32 cellular contexts compared by ENCODE assay signal in the genomic region with DNA sequence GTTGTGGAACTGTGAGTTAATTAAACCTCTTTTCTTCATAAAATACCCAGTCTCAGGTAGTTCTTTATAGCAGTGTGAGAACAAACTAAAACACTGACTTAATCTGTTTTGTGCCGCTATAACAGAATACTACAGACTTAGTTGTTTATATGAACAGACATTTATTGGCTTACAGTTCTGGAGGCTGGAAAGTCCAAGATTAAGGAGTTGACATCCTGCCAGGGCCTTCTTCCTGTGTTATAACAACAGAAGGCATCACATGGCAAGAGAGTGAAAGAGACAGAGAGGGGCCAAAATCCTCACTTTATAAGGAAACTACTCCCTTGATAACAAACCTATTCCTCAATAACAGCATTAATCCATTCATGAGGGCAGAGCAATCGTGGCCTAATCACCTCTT. TPM values are rescaled to one million over a fixed set of nuclear protein-coding genes. Genes with fewer than 3 reads are reported as not detected.
A peak's percentile ranks its signal among the peaks of the same experiment; 100 is the strongest.
DNase-seq lines count a peak whose midpoint lies in the region; TF ChIP-seq lines count a peak whose summit lies in the region.
"Had no signal": no experiment of that assay in that cellular context is flagged by ENCODE, and none has a peak within 500 bp of the region (broad histone marks: within the 10 kb centered on the region; RNA-seq: fewer than 3 reads in every experiment).

No MANE protein-coding gene starts in this region.

- no peak for TF ChIP-seq RAD21 in SK-N-SH (IDR thresholded peaks at IDR 0.05; ENCODE audit: low read length)

- H3K9me3 ChIP-seq in SK-N-SH (no peaks in the 10 kb centered on the region; the same call in 1 of the 2 replicates), muscle layer of colon (ENCODE audit: low read length) (no peaks in the 10 kb centered on the region)
- H3K9me3 ChIP-seq: ascending aorta, HAP-1, uterus had no signal

- POLR2A ChIA-PET in SK-N-SH (lab: Yijun Ruan, JAX), result no interaction called here

- no peak for TF ChIP-seq EP300 in SK-N-SH (IDR thresholded peaks at IDR 0.05; ENCODE audit: borderline replicate concordance in 1 of 2, low read depth in 1 of 2, low read length in 1 of 2)

- no peaks in the 10 kb centered on the region for H3K79me2 ChIP-seq in SK-N-SH (ENCODE audit: insufficient read depth)

- H3K9ac ChIP-seq in SK-N-SH (no peak overlapping the region), muscle layer of colon (ENCODE audit: low read length) (no peak overlapping the region)
- H3K9ac ChIP-seq: BLaER1 treated with 17β-estradiol and CSF1 and Interleukin-3, amounts not matched to agents 10 nM and 100 nM had no signal

- 35% methylated on average over 2 of the region's 2 CpGs for WGBS in SK-N-SH (ENCODE audit: low lambda C conversion rate)

- H3F3A ChIP-seq in SK-N-SH (replicated peaks; ENCODE audit: insufficient read depth), result peaks cover 10% of the 10 kb centered on the region

- no peaks in the 10 kb centered on the region for H3K36me3 Mint-ChIP-seq in activated naive CD4-positive, alpha-beta T cell treated with anti-CD3 and anti-CD28 coated beads, Interleukin-2, amount 10 ng/mL, durations not matched to agents 7 days and 5 days
- H3K36me3 Mint-ChIP-seq: activated CD8-positive, alpha-beta memory T cell treated with anti-CD3 and anti-CD28 coated beads, Interleukin-2, amount 10 ng/mL, durations not matched to agents 7 days and 5 days; activated naive CD8-positive, alpha-beta T cell; stimulated activated memory B cell treated with anti-CD40 and anti-IgM and Interleukin-4, amounts not matched to agents 10 μg/mL and 1 μg/mL and 100 μg/mL, for 72 hours had no signal

- H3K27me3 Mint-ChIP-seq in activated naive CD4-positive, alpha-beta T cell treated with anti-CD3 and anti-CD28 coated beads, Interleukin-2, amount 10 ng/mL, durations not matched to agents 7 days and 5 days, result no peaks in the 10 kb centered on the region
- H3K27me3 Mint-ChIP-seq: activated CD4-positive, alpha-beta T cell treated with anti-CD3 and anti-CD28 coated beads, Interleukin-2, amount 10 ng/mL, durations not matched to agents 24 days and 14 days; activated CD8-positive, alpha-beta memory T cell treated with anti-CD3 and anti-CD28 coated beads, Interleukin-2, amount 10 ng/mL, durations not matched to agents 7 days and 5 days; activated T-helper 17 cell treated with anti-CD3 and anti-CD28 coated beads, Interleukin-2, amount 50 U/mL, for 72 hours; stimulated activated memory B cell treated with anti-CD40 and anti-IgM and Interleukin-4, amounts not matched to agents 10 μg/mL and 1 μg/mL and 100 μg/mL, for 72 hours had no signal

- no peak overlapping the region for H3K4me3 Mint-ChIP-seq in activated naive CD4-positive, alpha-beta T cell treated with anti-CD3 and anti-CD28 coated beads, Interleukin-2, amount 10 ng/mL, durations not matched to agents 7 days and 5 days
- H3K4me3 Mint-ChIP-seq: activated CD4-positive, alpha-beta T cell treated with anti-CD3 and anti-CD28 coated beads, Interleukin-2, amount 10 ng/mL, durations not matched to agents 24 days and 14 days; activated CD8-positive, alpha-beta memory T cell treated with anti-CD3 and anti-CD28 coated beads, Interleukin-2, amount 10 ng/mL, durations not matched to agents 7 days and 5 days; activated naive CD8-positive, alpha-beta T cell; activated T-helper 17 cell treated with anti-CD3 and anti-CD28 coated beads, Interleukin-2, amount 50 U/mL, for 72 hours; natural killer cell; stimulated activated memory B cell treated with anti-CD40 and anti-IgM and Interleukin-4, amounts not matched to agents 10 μg/mL and 1 μg/mL and 100 μg/mL, for 72 hours had no signal

- H3K36me3 ChIP-seq in SK-N-SH (replicated peaks in 1 of 2; ENCODE audit: control insufficient read depth in 1 of 2, insufficient read depth in 2 of 2, low read length in 1 of 2) (no peaks in the 10 kb centered on the region), muscle layer of colon (ENCODE audit: insufficient read depth, low read length) (no peaks in the 10 kb centered on the region)
- H3K36me3 ChIP-seq: ascending aorta; BLaER1 treated with 17β-estradiol and CSF1 and Interleukin-3, amounts not matched to agents 10 nM and 100 nM; HAP-1; spleen; uterus; WERI-Rb-1 had no signal

- CTCF ChIA-PET in SK-N-SH (lab: Yijun Ruan, JAX), result no interaction called here
- CTCF ChIA-PET in activated naive CD4-positive, alpha-beta T cell treated with anti-CD3 and anti-CD28 coated beads, Interleukin-2, amount 10 ng/mL, durations not matched to agents 7 days and 5 days (lab: Charles Lee), result no interaction called here

- no peak overlapping the region for H3K4me3 ChIP-seq in SK-N-SH (ENCODE audit: low read depth in 2 of 2, low read length in 1 of 2)
- no peak overlapping the region for H3K4me3 ChIP-seq in fibroblast of mammary gland (ENCODE audit: control insufficient read depth, low read depth, low read length)
- H3K4me3 ChIP-seq in muscle layer of colon (ENCODE audit: low read depth in 1 of 2, low read length in 2 of 2), result peak overlapping the region in 1 of 2 donors; percentile 7
- H3K4me3 ChIP-seq: ascending aorta; BLaER1 treated with 17β-estradiol and CSF1 and Interleukin-3, amounts not matched to agents 10 nM and 100 nM; HAP-1; spleen; uterus had no signal

- H3K27ac ChIP-seq in SK-N-SH (ENCODE audit: low read depth in 2 of 2, low read length in 1 of 2) (peak overlapping the region; percentile 73 to 76; a peak in 2 of 4 replicates), muscle layer of colon (ENCODE audit: low read depth, low read length) (peak overlapping the region; percentile 49)
- H3K27ac ChIP-seq: ascending aorta; BLaER1 treated with 17β-estradiol and CSF1 and Interleukin-3, amounts not matched to agents 10 nM and 100 nM; spleen; WERI-Rb-1 had no signal

- H3K4me1 Mint-ChIP-seq in activated naive CD4-positive, alpha-beta T cell treated with anti-CD3 and anti-CD28 coated beads, Interleukin-2, amount 10 ng/mL, durations not matched to agents 7 days and 5 days, result no peaks in the 10 kb centered on the region
- H3K4me1 Mint-ChIP-seq: activated CD4-positive, alpha-beta T cell treated with anti-CD3 and anti-CD28 coated beads, Interleukin-2, amount 10 ng/mL, durations not matched to agents 24 days and 14 days; activated CD8-positive, alpha-beta memory T cell treated with anti-CD3 and anti-CD28 coated beads, Interleukin-2, amount 10 ng/mL, durations not matched to agents 7 days and 5 days; activated T-helper 17 cell treated with anti-CD3 and anti-CD28 coated beads, Interleukin-2, amount 50 U/mL, for 72 hours; natural killer cell; stimulated activated memory B cell treated with anti-CD40 and anti-IgM and Interleukin-4, amounts not matched to agents 10 μg/mL and 1 μg/mL and 100 μg/mL, for 72 hours had no signal

- DNase-seq in EL (peak; percentile 29), SK-N-SH (no peak), fibroblast of mammary gland (ENCODE audit: low read depth) (peak; percentile 27), ureter (ENCODE audit: low spot score) (no peak), NCI-H510A (lab: John Stamatoyannopoulos, UW) (no peak)
- DNase-seq in stimulated activated CD4-positive, alpha-beta T cell treated with anti-CD3 and anti-CD28 coated beads, Interleukin-4, amount 100 ng/mL, for 1 hour, result no peak
- no peak for DNase-seq in activated naive CD4-positive, alpha-beta T cell treated with anti-CD3 and anti-CD28 coated beads, Interleukin-2, amount 10 ng/mL, durations not matched to agents 7 days and 5 days
- DNase-seq: activated CD4-positive, alpha-beta T cell treated with anti-CD3 and anti-CD28 coated beads, Interleukin-2, amount 10 ng/mL, durations not matched to agents 24 days and 14 days; activated CD8-positive, alpha-beta memory T cell treated with anti-CD3 and anti-CD28 coated beads, Interleukin-2, amount 10 ng/mL, durations not matched to agents 7 days and 5 days; COR-L47; DMS79 treated with DMSO at 0.1 percent for 48 hours; effector memory CD4-positive, alpha-beta T cell; glutamatergic neuron; left cardiac atrium; mesendoderm; natural killer cell; NCI-H1417; NCI-H2081 treated with DMSO at 0.1 percent for 48 hours; retina; spleen; stimulated activated CD4-positive, alpha-beta T cell treated with anti-CD3 and anti-CD28 coated beads, Interleukin-2, amount 100 ng/mL, for 48 hours; WERI-Rb-1 had no signal

- H3K4me1 ChIP-seq in SK-N-SH (ENCODE audit: control insufficient read depth in 1 of 2, insufficient read depth in 2 of 2, low read depth in 1 of 2, low read length in 1 of 2) (peaks cover 0 to 5% of the 10 kb centered on the region in 2 experiments; a peak in 2 of 4 replicates), muscle layer of colon (ENCODE audit: insufficient read depth, low read length) (peaks cover 6% of the 10 kb centered on the region)
- H3K4me1 ChIP-seq: ascending aorta, HAP-1, spleen, uterus had no signal

- H3K27me3 ChIP-seq in SK-N-SH (ENCODE audit: insufficient read depth) (no peaks in the 10 kb centered on the region), muscle layer of colon (ENCODE audit: control insufficient read depth in 1 of 2, insufficient read depth in 2 of 2, low read length in 2 of 2) (no peaks in the 10 kb centered on the region)
- H3K27me3 ChIP-seq: ascending aorta; BLaER1 treated with 17β-estradiol and CSF1 and Interleukin-3, amounts not matched to agents 10 nM and 100 nM; spleen; uterus had no signal

- H3K9me2 ChIP-seq in SK-N-SH, result no peaks in the 10 kb centered on the region

- H3K27ac Mint-ChIP-seq in activated naive CD4-positive, alpha-beta T cell treated with anti-CD3 and anti-CD28 coated beads, Interleukin-2, amount 10 ng/mL, durations not matched to agents 7 days and 5 days, result no peak overlapping the region
- H3K27ac Mint-ChIP-seq: activated CD4-positive, alpha-beta T cell treated with anti-CD3 and anti-CD28 coated beads, Interleukin-2, amount 10 ng/mL, durations not matched to agents 24 days and 14 days; activated CD8-positive, alpha-beta memory T cell treated with anti-CD3 and anti-CD28 coated beads, Interleukin-2, amount 10 ng/mL, durations not matched to agents 7 days and 5 days; activated naive CD8-positive, alpha-beta T cell; activated T-helper 17 cell treated with anti-CD3 and anti-CD28 coated beads, Interleukin-2, amount 50 U/mL, for 72 hours; natural killer cell; stimulated activated memory B cell treated with anti-CD40 and anti-IgM and Interleukin-4, amounts not matched to agents 10 μg/mL and 1 μg/mL and 100 μg/mL, for 72 hours had no signal

- 0 out of 2 replicates have a peak overlapping the region, but pooled peaks have one; percentile 24 for H2AFZ ChIP-seq in SK-N-SH (ENCODE audit: low read depth)

- H3K4me2 ChIP-seq in SK-N-SH, result no peak overlapping the region
- H3K4me2 ChIP-seq: BLaER1 treated with 17β-estradiol and CSF1 and Interleukin-3, amounts not matched to agents 10 nM and 100 nM had no signal

- H3K9me3 Mint-ChIP-seq in activated naive CD4-positive, alpha-beta T cell treated with anti-CD3 and anti-CD28 coated beads, Interleukin-2, amount 10 ng/mL, durations not matched to agents 7 days and 5 days, result peaks cover 4% of the 10 kb centered on the region
- H3K9me3 Mint-ChIP-seq: activated CD4-positive, alpha-beta T cell treated with anti-CD3 and anti-CD28 coated beads, Interleukin-2, amount 10 ng/mL, durations not matched to agents 24 days and 14 days; stimulated activated memory B cell treated with anti-CD40 and anti-IgM and Interleukin-4, amounts not matched to agents 10 μg/mL and 1 μg/mL and 100 μg/mL, for 72 hours had no signal

- TF ChIP-seq CTCF in SK-N-SH (IDR thresholded peaks at IDR 0.05) (no peak), fibroblast of mammary gland (conservative IDR thresholded peaks at IDR 0.05; ENCODE audit: control insufficient read depth, insufficient read depth, low read depth, low read length) (no peak)

- H4K20me1 ChIP-seq in SK-N-SH (ENCODE audit: insufficient read depth), result no peaks in the 10 kb centered on the region
- H4K20me1 ChIP-seq: BLaER1 treated with 17β-estradiol and CSF1 and Interleukin-3, amounts not matched to agents 10 nM and 100 nM had no signal

RNA-seq across cellular contexts. Expression of gene KCNIP4, which starts 42.5 kb away (rescaled TPM):
- polyA plus RNA-seq in SK-N-SH (2012; rRNA removed), result 0.18 and 0.26 TPM in 2 replicates
- 0.42 and 0.64 TPM in 2 replicates for polyA plus RNA-seq in SK-N-SH (2012; cell fraction: cytosol; rRNA removed)
- 0.08 and 0.46 TPM in 2 replicates for polyA plus RNA-seq in SK-N-SH (2012; cell fraction: nucleus; rRNA removed)
- total RNA-seq in ureter, result 1.7 TPM
- total RNA-seq: activated CD4-positive, alpha-beta T cell treated with anti-CD3 and anti-CD28 coated beads, Interleukin-2, amount 10 ng/mL, durations not matched to agents 24 days and 14 days; activated CD8-positive, alpha-beta memory T cell treated with anti-CD3 and anti-CD28 coated beads, Interleukin-2, amount 10 ng/mL, durations not matched to agents 7 days and 5 days; activated T-helper 17 cell treated with anti-CD3 and anti-CD28 coated beads, Interleukin-2, amount 50 U/mL, for 72 hours; ascending aorta; chondrocyte; left cardiac atrium; natural killer cell; osteoblast; spleen had no signal
- polyA plus RNA-seq: spleen had no signal

Comparison
In these comparisons a context has a peak if more than half of its experiments do, and no peak if none do; other contexts are left out.
1. DNase-seq: peak in EL (single experiment) and fibroblast of mammary gland (single experiment); none in SK-N-SH (single experiment), stimulated activated CD4-positive, alpha-beta T cell treated with anti-CD3 and anti-CD28 coated beads, Interleukin-4, amount 100 ng/mL, for 1 hour (single experiment), activated naive CD4-positive, alpha-beta T cell treated with anti-CD3 and anti-CD28 coated beads, Interleukin-2, amount 10 ng/mL, durations not matched to agents 7 days and 5 days (single experiment), ureter (single experiment) and NCI-H510A (single experiment).